26 cellular contexts compared by ENCODE assay signal in genomic region chr11:12546660-12547059, GRCh38.
"Had no signal": no experiment of that assay in that cellular context is flagged by ENCODE, and none has a peak within 500 bp of the region (broad histone marks: within the 10 kb centered on the region; RNA-seq: fewer than 3 reads in every experiment).

No MANE protein-coding gene starts in this region.

- H3K4me1 Mint-ChIP-seq: activated naive CD4-positive, alpha-beta T cell treated with anti-CD3 and anti-CD28 coated beads, Interleukin-2, amount 50 U/mL, for 24 hours; central memory CD8-positive, alpha-beta T cell had no signal

- H3K9me3 ChIP-seq: SJSA1 had no signal

- H3K27me3 ChIP-seq: SJSA1 had no signal

- H3K4me3 Mint-ChIP-seq: activated CD8-positive, alpha-beta T cell treated with anti-CD3 and anti-CD28 coated beads, Interleukin-2, amount 10 ng/mL, durations not matched to agents 7 days and 5 days; activated naive CD4-positive, alpha-beta T cell treated with anti-CD3 and anti-CD28 coated beads, Interleukin-2, amount 50 U/mL, for 24 hours; activated T-cell treated with anti-CD3 and anti-CD28 coated beads, Interleukin-2, amount 50 U/mL, for 24 hours; activated T-helper 1 cell treated with anti-CD3 and anti-CD28 coated beads, Interleukin-12 subunit alpha, Interleukin-12 subunit beta, Interleukin-2, Interleukin-4 antibody, amounts not matched to agents 30 ng/mL and 10 ng/mL and 1 ng/mL, durations not matched to agents 14 hours and 24 hours and 36 hours; central memory CD8-positive, alpha-beta T cell; IgD-negative memory B cell; T-helper 1 cell treated with Interleukin-12 subunit alpha and Interleukin-12 subunit beta and Interleukin-4 antibody, amounts not matched to agents 30 μg/mL and 1 μg/mL, for 36 hours; WTC11 had no signal

- H3K4me3 ChIP-seq: SJSA1 had no signal

- DNase-seq: activated CD4-positive, alpha-beta T cell treated with anti-CD3 and anti-CD28 coated beads for 48 hours; activated CD4-positive, alpha-beta T cell treated with anti-CD3 and anti-CD28 coated beads, Interleukin-2, amount 50 U/mL, for 4 hours; activated CD4-positive, CD25-positive, alpha-beta regulatory T cell treated with anti-CD3 and anti-CD28 coated beads, Interleukin-2, amount 50 U/mL, for 72 hours; activated CD8-positive, alpha-beta memory T cell treated with anti-CD3 and anti-CD28 coated beads, Interleukin-2, amount 50 U/mL, for 48 hours; activated CD8-positive, alpha-beta T cell treated with anti-CD3 and anti-CD28 coated beads, Interleukin-2, amount 10 ng/mL, durations not matched to agents 7 days and 5 days; activated effector memory CD4-positive, alpha-beta T cell treated with Interleukin-2 at 50 U/mL for 16 hours; activated naive CD4-positive, alpha-beta T cell; activated T-cell treated with anti-CD3 and anti-CD28 coated beads, Interleukin-2, amount 50 U/mL, for 24 hours; aorta; NCI-H1092 treated with DMSO at 0.1 percent for 48 hours; NCI-H1417 treated with DMSO at 0.1 percent for 48 hours; NCI-H1694; NCI-H2029; NCI-H2107; NCI-H510A treated with DMSO at 0.1 percent for 48 hours; NCI-H748 treated with DMSO at 0.1 percent for 48 hours; SHP77 had no signal

- H3K36me3 Mint-ChIP-seq: activated naive CD4-positive, alpha-beta T cell treated with anti-CD3 and anti-CD28 coated beads, Interleukin-2, amount 50 U/mL, for 24 hours; WTC11 had no signal

- ATAC-seq: activated CD8-positive, alpha-beta T cell treated with anti-CD3 and anti-CD28 coated beads, Interleukin-2, amount 10 ng/mL, durations not matched to agents 7 days and 5 days; WTC11 had no signal

- H3K4me2 ChIP-seq: KMS-11 had no signal

- H3K9ac ChIP-seq: KMS-11 had no signal

- H3K27ac Mint-ChIP-seq: activated CD8-positive, alpha-beta T cell treated with anti-CD3 and anti-CD28 coated beads, Interleukin-2, amount 10 ng/mL, durations not matched to agents 7 days and 5 days; activated naive CD4-positive, alpha-beta T cell treated with anti-CD3 and anti-CD28 coated beads, Interleukin-2, amount 50 U/mL, for 24 hours; activated T-cell treated with anti-CD3 and anti-CD28 coated beads, Interleukin-2, amount 50 U/mL, for 24 hours; activated T-helper 1 cell treated with anti-CD3 and anti-CD28 coated beads, Interleukin-12 subunit alpha, Interleukin-12 subunit beta, Interleukin-2, Interleukin-4 antibody, amounts not matched to agents 30 ng/mL and 10 ng/mL and 1 ng/mL, durations not matched to agents 14 hours and 24 hours and 36 hours; IgD-negative memory B cell; T-helper 1 cell treated with Interleukin-12 subunit alpha and Interleukin-12 subunit beta and Interleukin-4 antibody, amounts not matched to agents 30 μg/mL and 1 μg/mL, for 36 hours; WTC11 had no signal

- H3K27ac ChIP-seq: KMS-11, RWPE1, SJSA1 had no signal

- H3K27me3 Mint-ChIP-seq: IgD-negative memory B cell had no signal

- H3K36me3 ChIP-seq: SJSA1 had no signal

- H3K9me3 Mint-ChIP-seq: activated naive CD4-positive, alpha-beta T cell treated with anti-CD3 and anti-CD28 coated beads, Interleukin-2, amount 50 U/mL, for 24 hours; activated T-cell treated with anti-CD3 and anti-CD28 coated beads, Interleukin-2, amount 50 U/mL, for 24 hours; activated T-helper 1 cell treated with anti-CD3 and anti-CD28 coated beads, Interleukin-12 subunit alpha, Interleukin-12 subunit beta, Interleukin-2, Interleukin-4 antibody, amounts not matched to agents 30 ng/mL and 10 ng/mL and 1 ng/mL, durations not matched to agents 14 hours and 24 hours and 36 hours; central memory CD8-positive, alpha-beta T cell; IgD-negative memory B cell; T-helper 1 cell treated with Interleukin-12 subunit alpha and Interleukin-12 subunit beta and Interleukin-4 antibody, amounts not matched to agents 30 μg/mL and 1 μg/mL, for 36 hours had no signal
